ENCODE assay signal across 18 cellular contexts in genomic region chr16:78764478-78764877, GRCh38.
"Had no signal": no experiment of that assay in that cellular context is flagged by ENCODE, and none has a peak within 500 bp of the region (broad histone marks: within the 10 kb centered on the region; RNA-seq: fewer than 3 reads in every experiment).

No MANE protein-coding gene starts in this region.

- ATAC-seq: Panc1, PC-3 had no signal

- H3K9ac ChIP-seq: KMS-11, SK-N-SH had no signal

- DNase-seq: IMR-90; Kasumi-1; MV-4-11; NCI-H1048; NCI-H1417; NCI-H1436 treated with DMSO at 0.1 percent for 48 hours; NCI-H187 treated with DMSO at 0.1 percent for 48 hours; NCI-H2171 treated with DMSO at 0.1 percent for 48 hours; NCI-H446 treated with DMSO at 0.1 percent for 48 hours; NCI-H526; NCI-H82; NK-92 treated with Interleukin-12 subunit alpha and Interleukin-12 subunit beta, amount 100 ng/mL, for 24 hours; PC-3; SK-N-SH had no signal

- H3K9me3 ChIP-seq: SK-N-SH had no signal

- H3K27ac ChIP-seq: HL-60, KMS-11, RWPE1 had no signal
